Comparison of ENCODE assay signal across 14 cellular contexts in the genomic region with DNA sequence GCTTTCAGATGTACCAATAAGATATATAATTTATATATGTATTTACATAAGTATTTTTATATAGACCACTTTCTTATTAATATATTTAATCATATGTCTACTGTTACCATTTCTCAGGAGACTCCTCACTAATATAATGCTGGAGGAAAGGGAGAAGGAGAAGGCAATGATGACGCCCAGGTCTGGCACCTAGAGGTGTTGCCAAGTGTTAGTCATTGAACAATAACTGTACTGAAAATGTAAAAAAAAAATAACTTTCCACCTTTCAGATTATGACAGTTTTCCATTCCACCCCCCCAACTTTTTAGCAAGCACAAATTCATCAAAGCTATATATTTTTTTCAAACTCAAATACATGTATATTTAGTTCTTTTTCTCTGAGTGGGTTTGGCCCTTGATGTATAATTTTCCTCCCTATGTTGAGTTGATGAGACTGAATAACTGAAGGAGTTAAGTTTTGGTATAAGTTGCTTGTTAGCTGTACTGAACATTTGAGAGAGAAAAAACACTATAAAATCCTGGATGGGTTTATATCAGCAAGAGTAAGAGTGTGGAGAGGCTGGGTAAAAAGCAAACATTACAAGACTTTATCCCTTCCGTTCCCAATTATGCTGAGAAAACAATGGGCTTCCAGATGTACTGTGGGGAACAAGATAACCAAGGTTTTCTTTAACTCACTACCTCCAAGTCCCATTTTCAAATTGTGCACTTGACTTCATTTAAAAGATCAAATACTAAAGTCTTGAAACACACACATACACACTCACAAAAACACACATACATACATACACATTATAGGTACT.
"Had no signal": no experiment of that assay in that cellular context is flagged by ENCODE, and none has a peak within 500 bp of the region (broad histone marks: within the 10 kb centered on the region; RNA-seq: fewer than 3 reads in every experiment).

No MANE protein-coding gene starts in this region.

- H3K27ac Mint-ChIP-seq: immature natural killer cell; naive thymus-derived CD8-positive, alpha-beta T cell; T-helper 17 cell; WTC11 had no signal

- H3K36me3 Mint-ChIP-seq: immature natural killer cell, WTC11 had no signal

- H3K27me3 Mint-ChIP-seq: naive thymus-derived CD8-positive, alpha-beta T cell had no signal

- H3K4me3 Mint-ChIP-seq: immature natural killer cell; naive thymus-derived CD8-positive, alpha-beta T cell; T-helper 17 cell; WTC11 had no signal

- DNase-seq: activated effector memory CD4-positive, alpha-beta T cell treated with anti-CD3 and anti-CD28 coated beads, Interleukin-2, amount 50 U/mL, for 16 hours; amygdala; brain microvascular endothelial cell; glutamatergic neuron; immature natural killer cell; left colon; naive thymus-derived CD8-positive, alpha-beta T cell; posterior cingulate gyrus; SIG-M5; stimulated activated CD8-positive, alpha-beta memory T cell treated with anti-CD3 and anti-CD28 coated beads, Interleukin-4, amount 100 ng/mL, for 48 hours; stomach; T-helper 17 cell had no signal

- ATAC-seq: esophagus mucosa; left colon; naive thymus-derived CD8-positive, alpha-beta T cell; T-helper 17 cell; WTC11 had no signal
